8 cellular contexts compared by ENCODE assay signal in genomic region chr16:56632160-56632847, GRCh38. TPM values are rescaled to one million over a fixed set of nuclear protein-coding genes. Genes with fewer than 3 reads are reported as not detected.
A peak's percentile ranks its signal among the peaks of the same experiment; 100 is the strongest.
DNase-seq lines count a peak whose midpoint lies in the region; ATAC-seq and TF ChIP-seq lines count a peak whose summit lies in the region.

Gene MT1M, plus strand, starts transcription at chr16:56632659. Its CDS starts 73 bp downstream, at chr16:56632732.

- peaks cover 2% of the 10 kb centered on the region; the same call in 1 of the 2 replicates for H3K4me1 ChIP-seq in BE2C

- no peaks in the 10 kb centered on the region for H3K36me3 ChIP-seq in BE2C

- CTCF ChIA-PET in T-cell (lab: Charles Lee) = no interaction called here

- H3K36me3 Mint-ChIP-seq in T-cell = no peaks in the 10 kb centered on the region
- no peaks in the 10 kb centered on the region for H3K36me3 Mint-ChIP-seq in nephron progenitor cell (ENCODE audit: low read depth)

- peaks cover 53 to 62% of the 10 kb centered on the region in 2 donors for H3K27me3 Mint-ChIP-seq in T-cell
- peaks cover 100% of the 10 kb centered on the region for H3K27me3 Mint-ChIP-seq in nephron progenitor cell (ENCODE audit: low read depth, poor library complexity)

- no peak for DNase-seq in BE2C
- no peak for DNase-seq in T-cell
- DNase-seq in fibroblast of pulmonary artery (ENCODE audit: low read depth) = no peak
- peak; percentile 44 for DNase-seq in nephron progenitor cell
- no peak for DNase-seq in NCI-H1105 (lab: John Stamatoyannopoulos, UW)
- no peak for DNase-seq in HuH-7.5 (ENCODE audit: low spot score)
- no peak for DNase-seq in GM19240 (ENCODE audit: insufficient read length, low spot score)

- TF ChIP-seq CTCF in BE2C (IDR thresholded peaks at IDR 0.05; ENCODE audit: low read depth, low read length) = no peak
- TF ChIP-seq CTCF in fibroblast of pulmonary artery (IDR thresholded peaks at IDR 0.05; ENCODE audit: low read length, missing control alignments) = no peak
- no peak for TF ChIP-seq CTCF in nephron progenitor cell (IDR thresholded peaks at IDR 0.05)

- POLR2A ChIA-PET in T-cell (lab: Charles Lee) = interaction anchor here in 1 of 2 donors (0.6 kb wide), 1 partner anchor 8 kb away, joined by 3 read pairs; no protein-coding TSS in a partner anchor

- peaks cover 60% of the 10 kb centered on the region for H3K27me3 ChIP-seq in BE2C

- peak within 1 kb of the TSS; percentile 62 to 84 (median 69) for H3K4me3 Mint-ChIP-seq in T-cell
- peak within 1 kb of the TSS; percentile 74 for H3K4me3 Mint-ChIP-seq in nephron progenitor cell

- no peaks in the 10 kb centered on the region for H3K9me3 ChIP-seq in BE2C

- H3K4me3 ChIP-seq in BE2C (ENCODE audit: low read depth, low read length) (peak within 1 kb of the TSS; percentile 19), fibroblast of pulmonary artery (replicated peaks; ENCODE audit: low read depth, low read length) (peak within 1 kb of the TSS; percentile 43)

- ATAC-seq in T-cell (replicated peaks in 1 of 4) (peak; percentile 17 to 54 (median 40)), HG03025 (IDR thresholded peaks at IDR 0.05; ENCODE audit: low FRiP score, unreplicated experiment) (no peak)

- H3K9me3 Mint-ChIP-seq in T-cell = no peaks in the 10 kb centered on the region
- no peaks in the 10 kb centered on the region for H3K9me3 Mint-ChIP-seq in nephron progenitor cell

- H3K27ac Mint-ChIP-seq in T-cell = peak within 1 kb of the TSS in 1 of 2 donors; percentile 39
- H3K27ac Mint-ChIP-seq in nephron progenitor cell = no peak within 1 kb of the TSS

- peaks cover 24 to 37% (median 30%) of the 10 kb centered on the region in 3 donors for H3K4me1 Mint-ChIP-seq in T-cell
- peaks cover 8% of the 10 kb centered on the region for H3K4me1 Mint-ChIP-seq in nephron progenitor cell

RNA-seq across cellular contexts. Expression of gene MT1M, which starts in this region (rescaled TPM):
- not detected for polyA plus RNA-seq in BE2C (2012; ENCODE audit: insufficient read depth, insufficient read length, low read depth)
- not detected for total RNA-seq in T-cell

Comparison
In these comparisons a context has a peak if more than half of its experiments do, and no peak if none do; other contexts are left out.
1. Peak in ATAC-seq in T-cell; RNA of the gene not detected or under 1 TPM.